19 cellular contexts compared by ENCODE assay signal in genomic region chr2:47510745-47511144, GRCh38.
DNase-seq lines count a peak whose midpoint lies in the region; ATAC-seq, FAIRE-seq and TF ChIP-seq lines count a peak whose summit lies in the region.
"Had no signal": no experiment of that assay in that cellular context is flagged by ENCODE, and none has a peak within 500 bp of the region (broad histone marks: within the 10 kb centered on the region; RNA-seq: fewer than 3 reads in every experiment).

No MANE protein-coding gene starts in this region.

- peaks cover 0 to 3% (median 0%) of the 10 kb centered on the region in 12 donors for H3K9me3 ChIP-seq in heart left ventricle
- H3K9me3 ChIP-seq in GM12878 (replicated peaks; ENCODE audit: control insufficient read depth, insufficient read depth, low read length) = peaks cover 3% of the 10 kb centered on the region; the same call in 2 of the 3 replicates
- H3K9me3 ChIP-seq in testis = no peaks in the 10 kb centered on the region
- H3K9me3 ChIP-seq: Caco-2, transverse colon had no signal

- no peak for TF ChIP-seq EP300 in GM12878 (IDR thresholded peaks at IDR 0.05; ENCODE audit: borderline replicate concordance in 1 of 2, control insufficient read depth in 1 of 2, low read depth in 2 of 2, low read length in 2 of 2)

- TF ChIP-seq CTCF in heart left ventricle (IDR thresholded peaks at IDR 0.05) (peak in 2 of 12 donors; percentile 7 to 23), GM12878 (IDR thresholded peaks at IDR 0.05 in 2 of 3, conservative IDR thresholded peaks at IDR 0.05 in 1 of 3; ENCODE audit: control insufficient read depth in 2 of 3, extremely low read depth in 1 of 3, insufficient read depth in 1 of 3, low read depth in 3 of 3, low read length in 3 of 3) (0 out of 6 replicates have a peak, but pooled peaks of 1 of the 3 experiments have one; percentile 4), testis (IDR thresholded peaks at IDR 0.05) (no peak)

- H3K27me3 ChIP-seq in heart left ventricle (no peaks in the 10 kb centered on the region), GM12878 (replicated peaks in 1 of 2; ENCODE audit: control insufficient read depth in 2 of 2, insufficient read depth in 2 of 2, low read length in 1 of 2) (no peaks in the 10 kb centered on the region), testis (no peaks in the 10 kb centered on the region)

- POLR2A ChIA-PET in GM12878 (lab: Charles Lee) = no interaction called here

- H3K4me2 ChIP-seq in GM12878 (ENCODE audit: control insufficient read depth, insufficient read depth) = no peak overlapping the region

- ATAC-seq in heart left ventricle = peak in 3 of 4 donors; percentile 47 to 68 (median 57)
- ATAC-seq in GM12878 = peak; percentile 52
- no peak for ATAC-seq in GM19324 (IDR thresholded peaks at IDR 0.05; ENCODE audit: low FRiP score, unreplicated experiment)
- no peak for ATAC-seq in GM18517 (IDR thresholded peaks at IDR 0.05; ENCODE audit: unreplicated experiment)

- 67 to 79% (median 78%) methylated on average over 4 of the region's 4 CpGs for WGBS in heart left ventricle, 4 donors
- WGBS in GM12878 (ENCODE audit: insufficient coverage, insufficient replicate concordance, low lambda C conversion rate, missing lambda C conversion rate) = 48% methylated on average over 4 of the region's 4 CpGs
- 82 to 94% methylated on average over 4 of the region's 4 CpGs for WGBS in testis, 2 donors

- no peaks in the 10 kb centered on the region for H3K79me2 ChIP-seq in GM12878 (ENCODE audit: control insufficient read depth, insufficient read depth, low read length)

- H3K36me3 ChIP-seq in heart left ventricle (no peaks in the 10 kb centered on the region), GM12878 (ENCODE audit: control insufficient read depth in 2 of 2, insufficient read depth in 2 of 2, low read length in 1 of 2) (no peaks in the 10 kb centered on the region), testis (ENCODE audit: low read depth, missing control alignments) (no peaks in the 10 kb centered on the region)
- H3K36me3 ChIP-seq: transverse colon had no signal

- H3K4me1 ChIP-seq in heart left ventricle (no peaks in the 10 kb centered on the region), GM12878 (ENCODE audit: control insufficient read depth, insufficient read depth, low read length) (no peaks in the 10 kb centered on the region), testis (no peaks in the 10 kb centered on the region)
- H3K4me1 ChIP-seq: Caco-2, transverse colon had no signal

- H3K9ac ChIP-seq in GM12878 (ENCODE audit: control insufficient read depth, insufficient read depth, low read length) = no peak overlapping the region

- intact Hi-C loops in heart left ventricle (cut with DNase I) = no loop called here
- intact Hi-C loops in cardiac septum (cut with DNase I) = no loop called here
- intact Hi-C loops in GM12878 (cut with micrococcal nuclease; ENCODE audit: unreplicated experiment) = no loop called here
- intact Hi-C loops in testis (cut with DNase I; ENCODE audit: low total_unique reads) = no loop called here

- no peak overlapping the region for H3K4me3 ChIP-seq in heart left ventricle
- H3K4me3 ChIP-seq in GM12878 = no peak overlapping the region
- no peak overlapping the region for H3K4me3 ChIP-seq in testis
- H3K4me3 ChIP-seq: transverse colon had no signal

- FAIRE-seq in GM12878 (lab: Jason Lieb, UNC) = no peak

- DNase-seq in heart left ventricle (no peak), cardiac septum (ENCODE audit: low spot score) (no peak), HuH-7 (ENCODE audit: low spot score) (peak; percentile 15), GM12878 (ENCODE audit: low read depth, low spot score) (no peak), testis (no peak), AG20443 (ENCODE audit: low spot score) (no peak)
- DNase-seq: activated CD4-positive, alpha-beta T cell treated with anti-CD3 and anti-CD28 coated beads for 4 hours; activated T-cell treated with anti-CD3 and anti-CD28 coated beads, Interleukin-2, amount 50 U/mL, for 1 hour; Caco-2; effector CD4-positive, alpha-beta T cell; hypothalamus; kidney glomerular epithelial cell; NCI-H1930; occipital lobe; stimulated activated CD4-positive, alpha-beta T cell treated with anti-CD3 and anti-CD28 coated beads, Interleukin-4, amount 100 ng/mL, for 4 hours; T-helper 2 cell; transverse colon had no signal

- RAD21 ChIA-PET in GM12878 (lab: Charles Lee; ENCODE audit: unreplicated experiment) = no interaction called here

- SMC1A ChIA-PET in GM12878 (lab: Charles Lee; ENCODE audit: uncharacterized antibody, unreplicated experiment) = no interaction called here

- no peak for TF ChIP-seq RAD21 in GM12878 (IDR thresholded peaks at IDR 0.05; ENCODE audit: insufficient read depth, low read depth, low read length)

- no peaks in the 10 kb centered on the region for H4K20me1 ChIP-seq in GM12878 (ENCODE audit: control insufficient read depth, insufficient read depth)

- CTCF ChIA-PET in GM12878 (lab: Yijun Ruan, JAX) = no interaction called here

- TF ChIP-seq POLR2A in heart left ventricle (IDR thresholded peaks at IDR 0.05) (no peak), GM12878 (IDR thresholded peaks at IDR 0.05; ENCODE audit: low read depth, low read length) (no peak), testis (IDR thresholded peaks at IDR 0.05) (no peak)

- BruUV-seq in GM12878 (replicated peaks; lab: Mats Ljungman, UMichigan) = no TSS peak

- H2AFZ ChIP-seq in GM12878 (ENCODE audit: control insufficient read depth, low read depth, low read length) = no peak overlapping the region

- in situ Hi-C loops in GM12878 (cut with MboI) = no loop called here

- H3K27ac ChIP-seq in heart left ventricle (no peak overlapping the region), GM12878 (ENCODE audit: control insufficient read depth, insufficient read depth) (no peak overlapping the region), testis (no peak overlapping the region)
- H3K27ac ChIP-seq: transverse colon had no signal

TF ChIP-seq in GM12878, 131 proteins besides CTCF, POLR2A, EP300 and RAD21 (continues in another document):
- TF ChIP-seq ESRRA (IDR thresholded peaks at IDR 0.05; ENCODE audit: low read length) (no peak), ZNF274 (IDR thresholded peaks at IDR 0.05; ENCODE audit: insufficient read depth, insufficient read length) (no peak), TAF1 (IDR thresholded peaks at IDR 0.05; ENCODE audit: borderline replicate concordance, low read depth, low read length) (no peak), MEF2A (IDR thresholded peaks at IDR 0.05; ENCODE audit: insufficient read depth, low read depth, low read length) (no peak), USF1 (IDR thresholded peaks at IDR 0.05; ENCODE audit: borderline replicate concordance, extremely low read length, insufficient read depth, low read depth, low read length) (no peak), TCF7 (IDR thresholded peaks at IDR 0.05; ENCODE audit: borderline replicate concordance) (no peak), NBN (IDR thresholded peaks at IDR 0.05) (no peak), SMAD1 (IDR thresholded peaks at IDR 0.05; ENCODE audit: low read depth, partially characterized antibody) (no peak), BHLHE40 (IDR thresholded peaks at IDR 0.05; ENCODE audit: borderline replicate concordance in 1 of 2, low read depth in 2 of 2, low read length in 1 of 2) (no peak), NRF1 (conservative IDR thresholded peaks at IDR 0.05; ENCODE audit: low read depth, low read length) (no peak), ZBTB33 (IDR thresholded peaks at IDR 0.05) (no peak), POLR2AphosphoS2 (IDR thresholded peaks at IDR 0.05; ENCODE audit: low read depth, low read length) (no peak), STAT1 (conservative IDR thresholded peaks at IDR 0.05) (no peak)

Comparison
In these comparisons a context has a peak if more than half of its experiments do, and no peak if none do; other contexts are left out.
1. ATAC-seq: peak in heart left ventricle (3 of 4) and GM12878 (single experiment); none in GM19324 (single experiment) and GM18517 (single experiment).